Comparison of ENCODE assay signal across 12 cellular contexts in the genomic region with DNA sequence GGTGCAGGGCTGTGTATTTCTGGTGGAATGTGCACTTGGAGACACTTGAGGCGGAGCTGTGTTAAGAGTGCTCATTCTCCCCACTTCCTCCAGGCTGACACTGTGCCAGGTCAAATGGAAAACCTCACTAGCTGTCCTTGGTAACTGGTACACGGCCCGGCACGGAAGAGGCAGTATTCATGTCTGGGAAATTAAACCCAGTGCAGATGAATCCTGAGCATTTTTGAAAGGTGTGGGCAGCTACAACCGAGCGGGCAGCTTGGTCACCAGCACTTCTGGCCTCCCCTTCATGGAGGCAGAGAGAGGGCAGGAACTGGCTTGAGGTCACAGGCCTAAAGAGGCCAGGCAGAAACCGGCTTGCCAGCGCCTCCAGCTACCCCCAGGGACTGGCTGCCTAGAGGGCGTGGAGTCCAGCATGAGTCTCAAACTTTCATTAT. TPM values are rescaled to one million over a fixed set of nuclear protein-coding genes. Genes with fewer than 3 reads are reported as not detected.
DNase-seq lines count a peak whose midpoint lies in the region; ATAC-seq and TF ChIP-seq lines count a peak whose summit lies in the region.
"Had no signal": no experiment of that assay in that cellular context is flagged by ENCODE, and none has a peak within 500 bp of the region (broad histone marks: within the 10 kb centered on the region; RNA-seq: fewer than 3 reads in every experiment).

No MANE protein-coding gene starts in this region.

- H3K4me1 Mint-ChIP-seq in activated CD4-positive, alpha-beta memory T cell treated with anti-CD3 and anti-CD28 coated beads for 36 hours (ENCODE audit: low read depth): peaks cover 28% of the 10 kb centered on the region
- peaks cover 5% of the 10 kb centered on the region for H3K4me1 Mint-ChIP-seq in type B pancreatic cell (ENCODE audit: unreplicated experiment)

- H3K36me3 ChIP-seq in heart right ventricle: peaks cover 0 to 48% (median 27%) of the 10 kb centered on the region in 9 donors

- H3K9me3 ChIP-seq in heart right ventricle: no peaks in the 10 kb centered on the region

- WGBS in heart right ventricle, 2 donors: 75 to 82% methylated on average over 9 of the region's 9 CpGs

- H3K4me1 ChIP-seq in heart right ventricle: peaks cover 3 to 28% (median 23%) of the 10 kb centered on the region in 9 donors

- intact Hi-C loops in Right ventricle myocardium inferior (cut with DNase I) (loop anchor here (10.0 kb wide), 1 partner anchor 349 kb away; no protein-coding TSS in a partner anchor), heart right ventricle (cut with DNase I) (no loop called here)
- intact Hi-C loops in activated CD4-positive, alpha-beta memory T cell treated with anti-CD3 and anti-CD28 coated beads for 36 hours (cut with micrococcal nuclease): loop anchor here (10.0 kb wide), 1 partner anchor 49 kb away; the partner anchor contains the start of gene TERT

- TF ChIP-seq CTCF in heart right ventricle (IDR thresholded peaks at IDR 0.05) (no peak), type B pancreatic cell (conservative IDR thresholded peaks at IDR 0.05) (no peak)

- no peaks in the 10 kb centered on the region for H3K27me3 ChIP-seq in heart right ventricle

- H3K4me3 Mint-ChIP-seq in activated CD4-positive, alpha-beta memory T cell treated with anti-CD3 and anti-CD28 coated beads for 36 hours: peak overlapping the region; percentile 87
- peak overlapping the region; percentile 95 for H3K4me3 Mint-ChIP-seq in type B pancreatic cell

- no peak overlapping the region for H3K27ac Mint-ChIP-seq in activated CD4-positive, alpha-beta memory T cell treated with anti-CD3 and anti-CD28 coated beads for 36 hours
- H3K27ac Mint-ChIP-seq in type B pancreatic cell: peak overlapping the region; percentile 34

- H3K4me3 ChIP-seq in heart right ventricle: peak overlapping the region in 2 of 10 donors; percentile 96 to 97

- POLR2A ChIA-PET in activated CD4-positive, alpha-beta memory T cell treated with anti-CD3 and anti-CD28 coated beads for 36 hours (lab: Charles Lee): interaction anchor here (0.7 to 1.4 kb wide), 2 partner anchors 25 to 27 kb away, joined by 3 to 4 read pairs; no protein-coding TSS in a partner anchor

- DNase-seq in Right ventricle myocardium inferior (ENCODE audit: missing footprints): peak; percentile 45
- DNase-seq in heart right ventricle: no peak
- no peak for DNase-seq in activated CD4-positive, alpha-beta memory T cell treated with anti-CD3 and anti-CD28 coated beads for 36 hours
- DNase-seq in left lobe of liver (ENCODE audit: low spot score): no peak
- no peak for DNase-seq in type B pancreatic cell (ENCODE audit: extremely low spot score, unreplicated experiment)
- DNase-seq in GM19238 (ENCODE audit: insufficient read length, low spot score): no peak
- DNase-seq in DMS 273 treated with DMSO at 0.1 percent for 48 hours (lab: John Stamatoyannopoulos, UW): no peak
- DNase-seq: cortex of kidney, islet precursor cell, NCI-H2081 treated with DMSO at 0.1 percent for 48 hours had no signal

- H3K27ac ChIP-seq in heart right ventricle: no peak overlapping the region

- peaks cover 30% of the 10 kb centered on the region for H3K36me3 Mint-ChIP-seq in activated CD4-positive, alpha-beta memory T cell treated with anti-CD3 and anti-CD28 coated beads for 36 hours
- peaks cover 9% of the 10 kb centered on the region for H3K36me3 Mint-ChIP-seq in type B pancreatic cell

- ATAC-seq in Right ventricle myocardium inferior (no peak), heart right ventricle (no peak), left lobe of liver (peak; percentile 12), GM18858 (IDR thresholded peaks at IDR 0.05; ENCODE audit: unreplicated experiment) (no peak)

- CTCF ChIA-PET in activated CD4-positive, alpha-beta memory T cell treated with anti-CD3 and anti-CD28 coated beads for 36 hours (lab: Charles Lee): no interaction called here

- H3K9me3 Mint-ChIP-seq in activated CD4-positive, alpha-beta memory T cell treated with anti-CD3 and anti-CD28 coated beads for 36 hours: no peaks in the 10 kb centered on the region
- no peaks in the 10 kb centered on the region for H3K9me3 Mint-ChIP-seq in type B pancreatic cell
- H3K9me3 Mint-ChIP-seq: CD14-positive monocyte had no signal

- H3K27me3 Mint-ChIP-seq in activated CD4-positive, alpha-beta memory T cell treated with anti-CD3 and anti-CD28 coated beads for 36 hours: no peaks in the 10 kb centered on the region
- no peaks in the 10 kb centered on the region for H3K27me3 Mint-ChIP-seq in type B pancreatic cell

RNA-seq across cellular contexts. Expression of gene CLPTM1L, which starts 1.6 kb away (rescaled TPM):
- total RNA-seq in Right ventricle myocardium inferior (33.3 TPM), heart right ventricle (10 to 100 TPM; 27.5 to 43.9 (median 32.5) TPM), left lobe of liver (147 TPM), type B pancreatic cell (ENCODE audit: low replicate concordance) (84.8 and 90.1 TPM in 2 replicates)
- 10 to 100 TPM; 21.5 to 78.0 TPM for polyA plus RNA-seq in heart right ventricle
- 10 to 100 TPM; 70.1 to 72.9 TPM for total RNA-seq in activated CD4-positive, alpha-beta memory T cell treated with anti-CD3 and anti-CD28 coated beads for 36 hours

RNA-seq across cellular contexts. Expression of gene TERT, which starts 48.5 kb away (rescaled TPM):
- total RNA-seq in Right ventricle myocardium inferior (not detected), heart right ventricle (not detected), left lobe of liver (0.10 TPM), type B pancreatic cell (ENCODE audit: low replicate concordance) (1.7 and 2.4 TPM in 2 replicates)
- polyA plus RNA-seq in heart right ventricle: not detected
- total RNA-seq in activated CD4-positive, alpha-beta memory T cell treated with anti-CD3 and anti-CD28 coated beads for 36 hours: 1 to 10 TPM; 4.7 to 7.3 TPM
- polyA plus RNA-seq: CD14-positive monocyte had no signal

Comparison
In these comparisons a context has a peak if more than half of its experiments do, and no peak if none do; other contexts are left out.
1. intact Hi-C loops: an anchor here in Right ventricle myocardium inferior (10.0 kb wide) and activated CD4-positive, alpha-beta memory T cell treated with anti-CD3 and anti-CD28 coated beads for 36 hours (10.0 kb wide); none called in heart right ventricle.